ENCODE assay signal across 11 cellular contexts in genomic region chr3:163043074-163043473, GRCh38.
A peak's percentile ranks its signal among the peaks of the same experiment; 100 is the strongest.
DNase-seq lines count a peak whose midpoint lies in the region; ATAC-seq and TF ChIP-seq lines count a peak whose summit lies in the region.
"Had no signal": no experiment of that assay in that cellular context is flagged by ENCODE, and none has a peak within 500 bp of the region (broad histone marks: within the 10 kb centered on the region; RNA-seq: fewer than 3 reads in every experiment).

No MANE protein-coding gene starts in this region.

- WGBS in mesendoderm (ENCODE audit: extremely low coverage, insufficient coverage, low lambda C conversion rate) = no CpG with 5 or more reads among the region's 3 CpGs

- no peak overlapping the region for H4K8ac ChIP-seq in mesendoderm (ENCODE audit: low read depth, low read length)

- H3K56ac ChIP-seq in mesendoderm (ENCODE audit: low read length) = no peak overlapping the region

- H3K4me3 ChIP-seq in astrocyte of the cerebellum (ENCODE audit: low read depth, low read length) (no peak overlapping the region), mesendoderm (ENCODE audit: low read length) (no peak overlapping the region), coronary artery (no peak overlapping the region)
- H3K4me3 ChIP-seq: colonic mucosa had no signal

- no peak overlapping the region for H4K5ac ChIP-seq in mesendoderm (ENCODE audit: low read length)

- H3K27me3 ChIP-seq in mesendoderm (ENCODE audit: insufficient read depth, low read length, poor library complexity) = no peaks in the 10 kb centered on the region
- H3K27me3 ChIP-seq: colonic mucosa had no signal

- H3K4ac ChIP-seq in mesendoderm (ENCODE audit: low read depth, low read length) = no peak overlapping the region

- no peak overlapping the region for H3K23ac ChIP-seq in mesendoderm (ENCODE audit: low read length)

- H3K27ac ChIP-seq in mesendoderm (ENCODE audit: low read depth, low read length) = no peak overlapping the region
- H3K27ac ChIP-seq in coronary artery = no peak overlapping the region
- H3K27ac ChIP-seq: colonic mucosa had no signal

- H3K9ac ChIP-seq in mesendoderm (ENCODE audit: low read length) = no peak overlapping the region

- no peak overlapping the region for H2BK120ac ChIP-seq in mesendoderm (ENCODE audit: low read depth, low read length)

- H3K79me2 ChIP-seq in mesendoderm (ENCODE audit: control insufficient read depth, insufficient read depth, low read length) = no peaks in the 10 kb centered on the region

- H2BK5ac ChIP-seq in mesendoderm (ENCODE audit: low read length) = no peak overlapping the region

- in situ Hi-C loops in astrocyte of the cerebellum (cut with HindIII; ENCODE audit: low sequenced_read_pairs) = no loop called here

- H3K18ac ChIP-seq in mesendoderm (ENCODE audit: low read length) = no peak overlapping the region

- peak; percentile 42 for DNase-seq in D341Med (ENCODE audit: low spot score)
- peak; percentile 27 for DNase-seq in HT1080 (ENCODE audit: low read depth)
- no peak for DNase-seq in astrocyte of the cerebellum (ENCODE audit: low read depth)
- peak; percentile 53 for DNase-seq in mesendoderm
- DNase-seq in activated CD4-positive, alpha-beta T cell treated with anti-CD3 and anti-CD28 coated beads for 4 hours = no peak
- DNase-seq in coronary artery (ENCODE audit: low spot score) = no peak
- no peak for DNase-seq in C1 segment of cervical spinal cord (lab: John Stamatoyannopoulos, UW)
- DNase-seq: activated effector memory CD4-positive, alpha-beta T cell treated with anti-CD3 and anti-CD28 coated beads, Interleukin-2, amount 50 U/mL, for 16 hours; colonic mucosa had no signal

- no peak for ATAC-seq in HG03025 (IDR thresholded peaks at IDR 0.05; ENCODE audit: low FRiP score, unreplicated experiment)
- ATAC-seq: activated CD4-positive, CD25-positive, alpha-beta regulatory T cell treated with anti-CD3 and anti-CD28 coated beads, Interleukin-2, amount 50 U/mL, for 24 hours had no signal

- H3K79me1 ChIP-seq in mesendoderm (ENCODE audit: low read length) = no peaks in the 10 kb centered on the region

- TF ChIP-seq CTCF in astrocyte of the cerebellum (IDR thresholded peaks at IDR 0.05; ENCODE audit: low read depth, low read length, missing control alignments) = peak; percentile 36
- no peak for TF ChIP-seq CTCF in coronary artery (IDR thresholded peaks at IDR 0.05)

- no peaks in the 10 kb centered on the region for H3K36me3 ChIP-seq in mesendoderm (ENCODE audit: control insufficient read depth, insufficient read depth, low read length)
- H3K36me3 ChIP-seq: colonic mucosa had no signal

- no peak overlapping the region for H2BK15ac ChIP-seq in mesendoderm (replicated peaks; ENCODE audit: low read depth)

- H2AK5ac ChIP-seq in mesendoderm (ENCODE audit: low read length) = no peak overlapping the region

- no peaks in the 10 kb centered on the region for H3K4me1 ChIP-seq in mesendoderm (ENCODE audit: control insufficient read depth, low read depth, low read length)
- H3K4me1 ChIP-seq: colonic mucosa had no signal

- H3K4me2 ChIP-seq in mesendoderm (ENCODE audit: low read length) = no peak overlapping the region

Comparison
In these comparisons a context has a peak if more than half of its experiments do, and no peak if none do; other contexts are left out.
1. DNase-seq: peak in D341Med (single experiment), HT1080 (single experiment) and mesendoderm (single experiment); none in astrocyte of the cerebellum (single experiment), activated CD4-positive, alpha-beta T cell treated with anti-CD3 and anti-CD28 coated beads for 4 hours (0 of 2), coronary artery (single experiment) and C1 segment of cervical spinal cord (0 of 14).